10 cellular contexts compared by ENCODE assay signal in genomic region chr9:16704489-16705111, GRCh38.
DNase-seq lines count a peak whose midpoint lies in the region; ATAC-seq and TF ChIP-seq lines count a peak whose summit lies in the region.
"Had no signal": no experiment of that assay in that cellular context is flagged by ENCODE, and none has a peak within 500 bp of the region (broad histone marks: within the 10 kb centered on the region; RNA-seq: fewer than 3 reads in every experiment).

No MANE protein-coding gene starts in this region.

- no peaks in the 10 kb centered on the region for H3K79me2 ChIP-seq in smooth muscle cell (ENCODE audit: low read depth)

- H3K9me3 Mint-ChIP-seq in activated naive CD4-positive, alpha-beta T cell treated with anti-CD3 and anti-CD28 coated beads for 36 hours, result peaks cover 2% of the 10 kb centered on the region

- no peaks in the 10 kb centered on the region for H4K20me1 ChIP-seq in smooth muscle cell (ENCODE audit: low read depth)

- ATAC-seq in GM21360 (IDR thresholded peaks at IDR 0.05; ENCODE audit: unreplicated experiment), result no peak
- no peak for ATAC-seq in HG03045 (IDR thresholded peaks at IDR 0.05; ENCODE audit: unreplicated experiment)

- H3K4me1 Mint-ChIP-seq in activated naive CD4-positive, alpha-beta T cell treated with anti-CD3 and anti-CD28 coated beads for 36 hours (ENCODE audit: low read depth), result no peaks in the 10 kb centered on the region

- TF ChIP-seq CTCF in smooth muscle cell (IDR thresholded peaks at IDR 0.05; ENCODE audit: borderline replicate concordance, insufficient read depth, poor library complexity, severe bottlenecking), result no peak
- no peak for TF ChIP-seq CTCF in GM20000 (IDR thresholded peaks at IDR 0.05; ENCODE audit: extremely low read depth, missing control alignments)

- H3K27me3 Mint-ChIP-seq in activated naive CD4-positive, alpha-beta T cell treated with anti-CD3 and anti-CD28 coated beads for 36 hours (ENCODE audit: low read depth), result no peaks in the 10 kb centered on the region

- H3K4me1 ChIP-seq in smooth muscle cell (ENCODE audit: low read depth), result peaks cover 33% of the 10 kb centered on the region
- H3K4me1 ChIP-seq: spleen had no signal

- no peaks in the 10 kb centered on the region for H3K9me3 ChIP-seq in smooth muscle cell (replicated peaks; ENCODE audit: low read depth)
- H3K9me3 ChIP-seq: spleen had no signal

- 2% methylated on average over 9 of the region's 9 CpGs for WGBS in smooth muscle cell (ENCODE audit: low lambda C conversion rate)

- H3K27me3 ChIP-seq in smooth muscle cell (ENCODE audit: low read depth), result no peaks in the 10 kb centered on the region
- H3K27me3 ChIP-seq: spleen had no signal

- peak overlapping the region; percentile 42 for H3K4me3 ChIP-seq in smooth muscle cell

- H3K9ac ChIP-seq in smooth muscle cell (ENCODE audit: low read depth), result peak overlapping the region; percentile 82

- peak overlapping the region; percentile 93 for H3K27ac ChIP-seq in smooth muscle cell (ENCODE audit: low read depth)

- H3K4me3 Mint-ChIP-seq in activated naive CD4-positive, alpha-beta T cell treated with anti-CD3 and anti-CD28 coated beads for 36 hours, result no peak overlapping the region

- intact Hi-C loops in activated naive CD4-positive, alpha-beta T cell treated with anti-CD3 and anti-CD28 coated beads for 36 hours (cut with micrococcal nuclease), result no loop called here

- H3K36me3 Mint-ChIP-seq in activated naive CD4-positive, alpha-beta T cell treated with anti-CD3 and anti-CD28 coated beads for 36 hours (ENCODE audit: low read depth), result no peaks in the 10 kb centered on the region

- peak overlapping the region; percentile 86 for H3K4me2 ChIP-seq in smooth muscle cell

- H2AFZ ChIP-seq in smooth muscle cell (ENCODE audit: low read depth), result peak overlapping the region; percentile 44

- H3F3A ChIP-seq in smooth muscle cell (ENCODE audit: low read depth), result peaks cover 6% of the 10 kb centered on the region

- no peak overlapping the region for H3K27ac Mint-ChIP-seq in activated naive CD4-positive, alpha-beta T cell treated with anti-CD3 and anti-CD28 coated beads for 36 hours

- H3K36me3 ChIP-seq in smooth muscle cell (ENCODE audit: low read depth), result no peaks in the 10 kb centered on the region
- H3K36me3 ChIP-seq: spleen had no signal

- CTCF ChIA-PET in activated naive CD4-positive, alpha-beta T cell treated with anti-CD3 and anti-CD28 coated beads for 36 hours (lab: Charles Lee), result no interaction called here

- peak; percentile 69 for DNase-seq in HCEC 1CT
- DNase-seq in cerebellum (ENCODE audit: low spot score), result peak; percentile 1
- peak; percentile 75 for DNase-seq in iris pigment epithelial cell (ENCODE audit: low read depth)
- DNase-seq in smooth muscle cell (lab: John Stamatoyannopoulos, UW; ENCODE audit: unreplicated experiment), result no peak
- DNase-seq in GM20000 (ENCODE audit: low spot score), result no peak
- no peak for DNase-seq in activated naive CD4-positive, alpha-beta T cell treated with anti-CD3 and anti-CD28 coated beads for 36 hours
- DNase-seq: activated effector memory CD4-positive, alpha-beta T cell treated with Interleukin-2 at 50 U/mL for 16 hours; spleen had no signal

Comparison
In these comparisons a context has a peak if more than half of its experiments do, and no peak if none do; other contexts are left out.
1. DNase-seq: peak in HCEC 1CT (single experiment), cerebellum (single experiment) and iris pigment epithelial cell (single experiment); none in smooth muscle cell (single experiment), GM20000 (single experiment) and activated naive CD4-positive, alpha-beta T cell treated with anti-CD3 and anti-CD28 coated beads for 36 hours (single experiment).